In the genomic region with DNA sequence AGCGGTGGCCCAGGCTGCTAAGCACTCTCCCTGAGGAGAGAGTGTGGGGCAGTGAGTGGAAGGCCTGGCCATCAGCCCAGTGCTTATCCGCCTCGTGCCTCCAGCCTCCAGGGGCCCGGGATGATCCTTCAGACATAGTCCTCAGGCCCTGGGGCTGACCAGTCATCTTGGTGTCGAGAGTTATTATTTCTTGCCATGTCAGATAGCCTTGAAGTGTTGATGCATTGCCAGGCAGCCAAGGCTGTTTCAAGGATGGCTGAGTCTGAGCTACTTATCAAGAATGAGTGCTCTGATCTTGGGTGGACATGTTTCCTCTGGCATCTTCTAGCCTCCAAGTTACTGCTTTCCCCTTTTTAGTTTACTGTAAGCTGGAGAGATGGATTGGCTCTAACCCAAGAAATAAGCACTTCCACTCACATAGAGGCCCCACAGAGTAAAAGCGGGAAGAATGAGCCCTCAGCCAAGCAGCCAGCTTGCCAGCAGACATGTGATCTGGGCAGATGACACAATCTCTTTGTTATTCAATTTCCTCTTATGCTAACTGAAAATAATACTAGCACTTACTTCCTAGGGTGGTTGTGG, we compare ENCODE assay signal across 1 cellular context.
TF ChIP-seq lines count a peak whose summit lies in the region.

No MANE protein-coding gene starts in this region.

TF ChIP-seq in K562, 482 proteins besides CTCF, POLR2A, EP300 and RAD21 (continued from another document):
- 0 out of 2 replicates have a peak, but pooled peaks have one; percentile 10 for TF ChIP-seq MGA (IDR thresholded peaks at IDR 0.05)
- TF ChIP-seq ZNF23 (CRISPR knock-in tag; IDR thresholded peaks at IDR 0.05): no peak
- TF ChIP-seq, protein P1, sequence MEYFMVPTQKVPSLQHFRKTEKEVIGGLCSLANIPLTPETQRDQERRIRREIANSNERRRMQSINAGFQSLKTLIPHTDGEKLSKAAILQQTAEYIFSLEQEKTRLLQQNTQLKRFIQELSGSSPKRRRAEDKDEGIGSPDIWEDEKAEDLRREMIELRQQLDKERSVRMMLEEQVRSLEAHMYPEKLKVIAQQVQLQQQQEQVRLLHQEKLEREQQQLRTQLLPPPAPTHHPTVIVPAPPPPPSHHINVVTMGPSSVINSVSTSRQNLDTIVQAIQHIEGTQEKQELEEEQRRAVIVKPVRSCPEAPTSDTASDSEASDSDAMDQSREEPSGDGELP (CRISPR knock-in tag; IDR thresholded peaks at IDR 0.05; ENCODE audit: borderline replicate concordance): no peak
